Comparison of ENCODE assay signal across 18 cellular contexts in the genomic region with DNA sequence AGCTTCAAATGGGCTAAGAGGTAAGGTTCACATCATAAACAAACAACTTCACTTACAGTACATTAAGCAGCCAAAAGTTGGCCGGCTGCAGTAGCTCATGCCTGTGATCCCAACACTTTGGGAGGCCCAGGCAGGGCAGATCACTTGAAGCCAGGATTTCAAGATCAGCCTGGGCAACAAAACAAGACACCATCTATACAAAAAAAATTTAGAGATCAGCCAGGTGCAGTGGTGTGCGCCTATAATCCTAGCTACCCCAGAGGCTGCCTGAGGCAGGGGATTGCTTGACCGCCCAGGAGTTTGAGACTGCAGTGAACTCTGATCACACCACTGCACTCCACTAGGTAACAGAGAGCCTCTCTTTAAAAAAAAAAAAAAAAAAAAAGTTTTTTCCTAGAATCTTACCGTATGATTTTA. TPM values are rescaled to one million over a fixed set of nuclear protein-coding genes. Genes with fewer than 3 reads are reported as not detected.
A peak's percentile ranks its signal among the peaks of the same experiment; 100 is the strongest.
DNase-seq lines count a peak whose midpoint lies in the region; ATAC-seq, FAIRE-seq and TF ChIP-seq lines count a peak whose summit lies in the region.
"Had no signal": no experiment of that assay in that cellular context is flagged by ENCODE, and none has a peak within 500 bp of the region (broad histone marks: within the 10 kb centered on the region; RNA-seq: fewer than 3 reads in every experiment).

No MANE protein-coding gene starts in this region.

- no peak overlapping the region for H2AFZ ChIP-seq in smooth muscle cell (ENCODE audit: low read depth)

- TF ChIP-seq CTCF in right atrium auricular region (IDR thresholded peaks at IDR 0.05) (no peak), smooth muscle cell (IDR thresholded peaks at IDR 0.05; ENCODE audit: borderline replicate concordance, insufficient read depth, poor library complexity, severe bottlenecking) (no peak)

- peaks cover 4% of the 10 kb centered on the region for H3F3A ChIP-seq in smooth muscle cell (ENCODE audit: low read depth)

- ATAC-seq in Right ventricle myocardium inferior (peak; percentile 73), right cardiac atrium (peak; percentile 23 to 57)
- ATAC-seq: natural killer cell treated with Interleukin-12 subunit alpha and Interleukin-12 subunit beta and Interleukin-15 and Interleukin-18, amount 100 ng/mL, for 72 hours; stimulated activated naive B cell treated with anti-CD40 and anti-IgM and Interleukin-4, amounts not matched to agents 10 μg/mL and 1 μg/mL and 100 μg/mL, for 72 hours; T-cell had no signal

- H3K36me3 ChIP-seq in right atrium auricular region, result no peaks in the 10 kb centered on the region
- H3K36me3 ChIP-seq in adipocyte (ENCODE audit: control insufficient read depth, insufficient read depth, low read length, severe bottlenecking), result peaks cover 4% of the 10 kb centered on the region
- H3K36me3 ChIP-seq in smooth muscle cell (ENCODE audit: low read depth), result no peaks in the 10 kb centered on the region
- H3K36me3 ChIP-seq: tibial nerve had no signal

- H3K79me2 ChIP-seq in smooth muscle cell (ENCODE audit: low read depth), result peaks cover 100% of the 10 kb centered on the region

- no peak for FAIRE-seq in RCC 7860 (lab: Jason Lieb, UNC)
- FAIRE-seq: A204.1 had no signal

- H3K4me1 ChIP-seq in right atrium auricular region, result peaks cover 0 to 20% of the 10 kb centered on the region in 2 donors
- no peaks in the 10 kb centered on the region for H3K4me1 ChIP-seq in adipocyte (ENCODE audit: control insufficient read depth, insufficient read depth, low read length)
- H3K4me1 ChIP-seq in right cardiac atrium (ENCODE audit: control insufficient read depth, insufficient read depth, low read length), result peaks cover 10% of the 10 kb centered on the region
- H3K4me1 ChIP-seq in smooth muscle cell (ENCODE audit: low read depth), result no peaks in the 10 kb centered on the region

- intact Hi-C loops in Right ventricle myocardium inferior (cut with DNase I), result no loop called here
- intact Hi-C loops in right cardiac atrium (cut with DNase I), result loop anchor here in 1 of 4 donors (10.0 kb wide), 1 partner anchor 62 kb away; no protein-coding TSS in a partner anchor

- DNase-seq in Right ventricle myocardium inferior (ENCODE audit: missing footprints), result no peak
- no peak for DNase-seq in right atrium auricular region (ENCODE audit: low spot score)
- DNase-seq in adipocyte (ENCODE audit: low read depth), result peak; percentile 19
- no peak for DNase-seq in right cardiac atrium
- DNase-seq in smooth muscle cell (lab: John Stamatoyannopoulos, UW; ENCODE audit: unreplicated experiment), result no peak
- no peak for DNase-seq in RCC 7860 (ENCODE audit: low spot score)
- no peak for DNase-seq in NCI-H1694 treated with DMSO at 0.1 percent for 48 hours (lab: John Stamatoyannopoulos, UW)
- no peak for DNase-seq in stimulated activated CD4-positive, alpha-beta T cell treated with anti-CD3 and anti-CD28 coated beads, Interleukin-4, amount 100 ng/mL, for 4 hours
- DNase-seq: activated naive CD8-positive, alpha-beta T cell treated with anti-CD3 and anti-CD28 coated beads for 36 hours; DMS153; glutamatergic neuron; MM.1S; NCI-H510A; stimulated activated naive B cell treated with anti-CD40 and anti-IgM and Interleukin-4, amounts not matched to agents 10 μg/mL and 1 μg/mL and 100 μg/mL, for 72 hours; T-cell had no signal

- H3K27ac ChIP-seq in right atrium auricular region (peak overlapping the region in 1 of 2 donors; percentile 62), right cardiac atrium (ENCODE audit: low read length) (no peak overlapping the region), smooth muscle cell (ENCODE audit: low read depth) (peak overlapping the region; percentile 17)
- H3K27ac ChIP-seq: tibial nerve had no signal

- no peak overlapping the region for H3K4me3 ChIP-seq in right atrium auricular region
- no peak overlapping the region for H3K4me3 ChIP-seq in adipocyte (ENCODE audit: low read length)
- no peak overlapping the region for H3K4me3 ChIP-seq in right cardiac atrium (ENCODE audit: low read length)
- H3K4me3 ChIP-seq in smooth muscle cell, result no peak overlapping the region
- H3K4me3 ChIP-seq: tibial nerve had no signal

- H3K9ac ChIP-seq in adipocyte (ENCODE audit: low read length), result no peak overlapping the region
- H3K9ac ChIP-seq in smooth muscle cell (ENCODE audit: low read depth), result no peak overlapping the region

- 67% methylated on average over 4 of the region's 4 CpGs for WGBS in right cardiac atrium
- 88% methylated on average over 4 of the region's 4 CpGs for WGBS in smooth muscle cell (ENCODE audit: low lambda C conversion rate)

- no peak overlapping the region for H3K4me2 ChIP-seq in smooth muscle cell

- H3K9me3 ChIP-seq in right atrium auricular region, result no peaks in the 10 kb centered on the region
- H3K9me3 ChIP-seq in adipocyte (ENCODE audit: control insufficient read depth, low read length), result no peaks in the 10 kb centered on the region
- H3K9me3 ChIP-seq in right cardiac atrium (ENCODE audit: control insufficient read depth, low read length), result no peaks in the 10 kb centered on the region
- no peaks in the 10 kb centered on the region for H3K9me3 ChIP-seq in smooth muscle cell (replicated peaks; ENCODE audit: low read depth)
- H3K9me3 ChIP-seq: tibial nerve had no signal

- peaks cover 100% of the 10 kb centered on the region for H4K20me1 ChIP-seq in smooth muscle cell (ENCODE audit: low read depth)

- H3K27me3 ChIP-seq in right atrium auricular region (no peaks in the 10 kb centered on the region), adipocyte (replicated peaks; ENCODE audit: control insufficient read depth, insufficient read depth, low read length) (no peaks in the 10 kb centered on the region), right cardiac atrium (ENCODE audit: control insufficient read depth, insufficient read depth) (no peaks in the 10 kb centered on the region), smooth muscle cell (ENCODE audit: low read depth) (no peaks in the 10 kb centered on the region)
- H3K27me3 ChIP-seq: tibial nerve had no signal

RNA-seq across cellular contexts. Expression of gene UBTD2, which starts 16.9 kb away (rescaled TPM):
- total RNA-seq in Right ventricle myocardium inferior (8.6 TPM), right atrium auricular region (10 to 100 TPM in 1 of 2 donors, 1 to 10 TPM in 1; 6.6 to 12.4 TPM), right cardiac atrium (10 to 100 TPM in 3 of 4 donors, 1 to 10 TPM in 1; 9.9 to 11.4 (median 10.8) TPM), smooth muscle cell (38.2 and 44.0 TPM in 2 replicates)
- polyA plus RNA-seq in right cardiac atrium (8.1 TPM), smooth muscle cell (20.8 and 23.6 TPM in 2 replicates)
